Comparison of ENCODE assay signal across 9 cellular contexts in the genomic region with DNA sequence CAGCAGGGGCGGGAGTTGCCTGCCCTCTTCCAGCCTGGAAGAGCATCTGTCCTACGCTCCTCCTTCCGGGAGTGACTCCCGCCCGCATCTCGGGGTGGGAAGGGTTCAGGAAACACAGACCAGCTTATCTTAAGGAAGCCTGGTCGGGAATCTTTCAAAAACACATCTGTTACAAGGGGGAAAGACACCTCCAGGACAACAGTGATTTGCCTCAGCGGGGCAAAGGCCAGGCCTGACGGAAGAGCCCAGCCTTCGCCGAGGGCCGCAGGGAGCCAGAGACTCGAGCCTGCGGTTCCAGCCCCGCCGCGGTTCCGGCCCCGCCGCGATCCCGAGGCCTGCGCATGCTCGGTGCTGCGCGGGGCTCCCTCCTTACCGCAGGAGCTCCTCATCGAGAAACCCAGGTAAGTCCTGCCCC. TPM values are rescaled to one million over a fixed set of nuclear protein-coding genes. Genes with fewer than 3 reads are reported as not detected.
DNase-seq lines count a peak whose midpoint lies in the region; ATAC-seq and TF ChIP-seq lines count a peak whose summit lies in the region.
"Had no signal": no experiment of that assay in that cellular context is flagged by ENCODE, and none has a peak within 500 bp of the region (broad histone marks: within the 10 kb centered on the region; RNA-seq: fewer than 3 reads in every experiment).

No MANE protein-coding gene starts in this region.

- intact Hi-C loops in naive thymus-derived CD4-positive, alpha-beta T cell (cut with micrococcal nuclease), result loop anchor here in 1 of 2 donors (1.0 kb wide), 1 partner anchor 36 kb away; no protein-coding TSS in a partner anchor

- H3K27ac ChIP-seq in naive thymus-derived CD4-positive, alpha-beta T cell (ENCODE audit: low read depth, low read length), result no peak overlapping the region

- H3K27ac Mint-ChIP-seq in naive thymus-derived CD4-positive, alpha-beta T cell, result peak overlapping the region in 3 of 9 donors; percentile 38 to 81 (median 70)

- no peaks in the 10 kb centered on the region for H3K9me3 ChIP-seq in naive thymus-derived CD4-positive, alpha-beta T cell (ENCODE audit: control insufficient read depth in 2 of 3, low read length in 3 of 3)

- CTCF ChIA-PET in naive thymus-derived CD4-positive, alpha-beta T cell (lab: Charles Lee), result no interaction called here
- CTCF ChIA-PET in GM10248 (lab: Yijun Ruan, JAX), result no interaction called here

- no peaks in the 10 kb centered on the region for H3K36me3 ChIP-seq in naive thymus-derived CD4-positive, alpha-beta T cell (ENCODE audit: control insufficient read depth in 2 of 3, insufficient read depth in 3 of 3, low read length in 3 of 3)

- no peaks in the 10 kb centered on the region for H3K36me3 Mint-ChIP-seq in naive thymus-derived CD4-positive, alpha-beta T cell

- H3K9me3 Mint-ChIP-seq in naive thymus-derived CD4-positive, alpha-beta T cell, result peaks cover 0 to 1% (median 0%) of the 10 kb centered on the region in 11 donors

- TF ChIP-seq CTCF in AG10803 (conservative IDR thresholded peaks at IDR 0.05; ENCODE audit: low read length) (no peak), GM10248 (IDR thresholded peaks at IDR 0.05; ENCODE audit: control extremely low read depth, extremely low read depth, low read depth, missing control alignments) (no peak)

- ATAC-seq in naive thymus-derived CD4-positive, alpha-beta T cell, result peak; percentile 50

- peak overlapping the region; percentile 50 for H3K4me3 ChIP-seq in AG10803 (ENCODE audit: low read length)
- peak overlapping the region; percentile 42 for H3K4me3 ChIP-seq in naive thymus-derived CD4-positive, alpha-beta T cell (ENCODE audit: low read length)

- peak overlapping the region; percentile 41 to 78 (median 52) for H3K4me3 Mint-ChIP-seq in naive thymus-derived CD4-positive, alpha-beta T cell

- H3K4me1 Mint-ChIP-seq in naive thymus-derived CD4-positive, alpha-beta T cell, result peaks cover 0 to 21% (median 10%) of the 10 kb centered on the region in 7 donors

- H3K27me3 Mint-ChIP-seq in naive thymus-derived CD4-positive, alpha-beta T cell, result no peaks in the 10 kb centered on the region

- H3K4me1 ChIP-seq in naive thymus-derived CD4-positive, alpha-beta T cell (ENCODE audit: control insufficient read depth in 2 of 2, insufficient read depth in 2 of 2, low read length in 2 of 2), result peaks cover 0 to 6% of the 10 kb centered on the region in 2 donors

- DNase-seq in AG10803 (ENCODE audit: low read depth) (peak; percentile 6), dermis blood vessel endothelial cell (peak; percentile 23), putamen (ENCODE audit: low spot score) (no peak), GM10248 (ENCODE audit: extremely low spot score) (no peak), GM19238 (ENCODE audit: insufficient read length, low spot score) (no peak), NOMO-1 treated with DMSO at 0.1 percent for 48 hours (lab: John Stamatoyannopoulos, UW; ENCODE audit: unreplicated experiment) (no peak)
- DNase-seq in activated CD4-positive, alpha-beta T cell treated with anti-CD3 and anti-CD28 coated beads for 1 hour, result peak; percentile 11
- DNase-seq in naive thymus-derived CD4-positive, alpha-beta T cell, result peak in 7 of 9 donors; percentile 7 to 28 (median 16)
- DNase-seq: DND-41 had no signal

- POLR2A ChIA-PET in naive thymus-derived CD4-positive, alpha-beta T cell (lab: Charles Lee), result interaction anchor here (1.9 kb wide), 1 partner anchor 36 kb away, joined by 12 read pairs; no protein-coding TSS in a partner anchor
- POLR2A ChIA-PET in GM10248 (lab: Yijun Ruan, JAX), result no interaction called here

- no peaks in the 10 kb centered on the region for H3K27me3 ChIP-seq in naive thymus-derived CD4-positive, alpha-beta T cell (ENCODE audit: control insufficient read depth in 2 of 2, insufficient read depth in 2 of 2, low read length in 2 of 2)

RNA-seq across cellular contexts. Expression of gene TGIF1, which starts 38.1 kb away (rescaled TPM):
- total RNA-seq in dermis blood vessel endothelial cell, result 136 and 195 TPM in 2 replicates
- 10 to 100 TPM; 15.4 to 88.7 (median 63.6) TPM for total RNA-seq in naive thymus-derived CD4-positive, alpha-beta T cell
- 10 to 100 TPM; 23.6 to 38.8 TPM for polyA plus RNA-seq in naive thymus-derived CD4-positive, alpha-beta T cell

Comparison
In these comparisons a context has a peak if more than half of its experiments do, and no peak if none do; other contexts are left out.
1. DNase-seq: peak in AG10803 (single experiment), activated CD4-positive, alpha-beta T cell treated with anti-CD3 and anti-CD28 coated beads for 1 hour (single experiment), dermis blood vessel endothelial cell (single experiment) and naive thymus-derived CD4-positive, alpha-beta T cell (7 of 9); none in putamen (single experiment), GM10248 (single experiment), GM19238 (single experiment) and NOMO-1 treated with DMSO at 0.1 percent for 48 hours (single experiment).